1 cellular context compared by ENCODE assay signal in genomic region chr15:40872791-40873526, GRCh38.
TF ChIP-seq lines count a peak whose summit lies in the region.

No MANE protein-coding gene starts in this region.

TF ChIP-seq in HepG2, 621 proteins besides CTCF, POLR2A, EP300 and RAD21:
- no peak for TF ChIP-seq ZNF33B (CRISPR knock-in tag; IDR thresholded peaks at IDR 0.05)
- TF ChIP-seq GATAD2A (CRISPR knock-in tag; IDR thresholded peaks at IDR 0.05), result no peak
- TF ChIP-seq FOXK1 (CRISPR knock-in tag; IDR thresholded peaks at IDR 0.05; ENCODE audit: borderline replicate concordance, low read depth), result no peak
- no peak for TF ChIP-seq ZNF318 (CRISPR knock-in tag; IDR thresholded peaks at IDR 0.05)
- no peak for TF ChIP-seq ZNF792 (CRISPR knock-in tag; IDR thresholded peaks at IDR 0.05)
- TF ChIP-seq ZNF503 (CRISPR knock-in tag; IDR thresholded peaks at IDR 0.05), result no peak
- no peak for TF ChIP-seq SMYD3 (CRISPR knock-in tag; IDR thresholded peaks at IDR 0.05)
- no peak for TF ChIP-seq ZFY (CRISPR knock-in tag; IDR thresholded peaks at IDR 0.05)
- TF ChIP-seq THYN1 (CRISPR knock-in tag; IDR thresholded peaks at IDR 0.05; ENCODE audit: borderline replicate concordance, low read depth), result no peak
- TF ChIP-seq THAP8 (CRISPR knock-in tag; IDR thresholded peaks at IDR 0.05; ENCODE audit: borderline replicate concordance), result no peak
- no peak for TF ChIP-seq ZNF18 (CRISPR knock-in tag; IDR thresholded peaks at IDR 0.05; ENCODE audit: insufficient replicate concordance)
- TF ChIP-seq ZNF460 (CRISPR knock-in tag; IDR thresholded peaks at IDR 0.05; ENCODE audit: borderline replicate concordance), result no peak
- no peak for TF ChIP-seq TAF15 (IDR thresholded peaks at IDR 0.05; ENCODE audit: low read depth, low read length, poor library complexity, severe bottlenecking)
- TF ChIP-seq MXD3 (CRISPR knock-in tag; IDR thresholded peaks at IDR 0.05), result no peak
- TF ChIP-seq ZNF770 (CRISPR knock-in tag; IDR thresholded peaks at IDR 0.05), result no peak
- TF ChIP-seq ZNF709 (CRISPR knock-in tag; IDR thresholded peaks at IDR 0.05), result no peak
- TF ChIP-seq TBP (CRISPR knock-in tag; IDR thresholded peaks at IDR 0.05), result no peak
- no peak for TF ChIP-seq ZNF652 (CRISPR knock-in tag; IDR thresholded peaks at IDR 0.05; ENCODE audit: borderline replicate concordance, low read depth)
- no peak for TF ChIP-seq HHEX (CRISPR knock-in tag; IDR thresholded peaks at IDR 0.05)
